10 cellular contexts compared by ENCODE assay signal in genomic region chr21:38171723-38172344, GRCh38.
DNase-seq lines count a peak whose midpoint lies in the region; ATAC-seq, FAIRE-seq and TF ChIP-seq lines count a peak whose summit lies in the region.
"Had no signal": no experiment of that assay in that cellular context is flagged by ENCODE, and none has a peak within 500 bp of the region (broad histone marks: within the 10 kb centered on the region; RNA-seq: fewer than 3 reads in every experiment).

No MANE protein-coding gene starts in this region.

- no peaks in the 10 kb centered on the region for H3K9me3 ChIP-seq in Caco-2
- no peaks in the 10 kb centered on the region for H3K9me3 ChIP-seq in endothelial cell of umbilical vein (replicated peaks; ENCODE audit: control insufficient read depth, insufficient read depth, low read length)

- intact Hi-C loops in Caco-2 (cut with micrococcal nuclease; ENCODE audit: unreplicated experiment) = loop anchor here (5.0 kb wide), 1 partner anchor 185 kb away; no protein-coding TSS in a partner anchor
- intact Hi-C loops in endothelial cell of umbilical vein (cut with micrococcal nuclease) = loop anchor here (1.0 to 5.0 kb wide), 4 partner anchors 25 to 325 kb away; partner anchors contain the start of gene ERG

- BruUV-seq in Caco-2 (replicated peaks; lab: Mats Ljungman, UMichigan) (no TSS peak), endothelial cell of umbilical vein (replicated peaks; lab: Mats Ljungman, UMichigan) (TSS peak; percentile 91)

- H3K4me3 ChIP-seq in Caco-2 (ENCODE audit: low read depth, low read length) (no peak overlapping the region), NB4 (ENCODE audit: low read depth, low read length) (no peak overlapping the region), endothelial cell of umbilical vein (replicated peaks in 1 of 3; ENCODE audit: insufficient read depth in 1 of 3, low read depth in 1 of 3, low read length in 3 of 3) (peak overlapping the region in 1 of 3 experiments; percentile 34)

- dilution Hi-C loops in endothelial cell of umbilical vein (cut with MboI; ENCODE audit: extremely low pct_ligation_motif_present, low sequenced_read_pairs) = no loop called here

- H3K27ac Mint-ChIP-seq in Caco-2 (ENCODE audit: unreplicated experiment) = peak overlapping the region; percentile 35
- H3K27ac Mint-ChIP-seq in activated CD4-positive, alpha-beta memory T cell treated with anti-CD3 and anti-CD28 coated beads, Interleukin-2, amount 10 ng/mL, durations not matched to agents 7 days and 5 days = no peak overlapping the region
- H3K27ac Mint-ChIP-seq: CD4-positive, alpha-beta T cell had no signal

- peaks cover 9% of the 10 kb centered on the region for H3K9me3 Mint-ChIP-seq in Caco-2 (ENCODE audit: unreplicated experiment)
- H3K9me3 Mint-ChIP-seq in activated CD4-positive, alpha-beta memory T cell treated with anti-CD3 and anti-CD28 coated beads, Interleukin-2, amount 10 ng/mL, durations not matched to agents 7 days and 5 days = no peaks in the 10 kb centered on the region
- H3K9me3 Mint-ChIP-seq: CD4-positive, alpha-beta T cell had no signal

- no peaks in the 10 kb centered on the region for H3K36me3 Mint-ChIP-seq in Caco-2 (ENCODE audit: insufficient read depth, unreplicated experiment)
- no peaks in the 10 kb centered on the region for H3K36me3 Mint-ChIP-seq in activated CD4-positive, alpha-beta memory T cell treated with anti-CD3 and anti-CD28 coated beads, Interleukin-2, amount 10 ng/mL, durations not matched to agents 7 days and 5 days (ENCODE audit: low read depth)

- no peaks in the 10 kb centered on the region for H3K9me1 ChIP-seq in endothelial cell of umbilical vein (replicated peaks; ENCODE audit: control insufficient read depth, extremely low read depth, insufficient read depth, low read length)

- peaks cover 6% of the 10 kb centered on the region for H3K4me1 Mint-ChIP-seq in Caco-2 (ENCODE audit: low read depth, unreplicated experiment)
- no peaks in the 10 kb centered on the region for H3K4me1 Mint-ChIP-seq in activated CD4-positive, alpha-beta memory T cell treated with anti-CD3 and anti-CD28 coated beads, Interleukin-2, amount 10 ng/mL, durations not matched to agents 7 days and 5 days

- peak overlapping the region; percentile 84 for H3K27ac ChIP-seq in endothelial cell of umbilical vein (ENCODE audit: insufficient read depth, low read depth, low read length)

- no peaks in the 10 kb centered on the region for H4K20me1 ChIP-seq in endothelial cell of umbilical vein (replicated peaks; ENCODE audit: control insufficient read depth, extremely low read depth, insufficient read depth, low read length)

- H3K36me3 ChIP-seq in Caco-2 (ENCODE audit: control insufficient read depth, insufficient read depth, low read length) (no peaks in the 10 kb centered on the region), endothelial cell of umbilical vein (ENCODE audit: control insufficient read depth in 2 of 2, extremely low read depth in 1 of 2, insufficient read depth in 2 of 2, low read length in 2 of 2) (no peaks in the 10 kb centered on the region)

- peaks cover 2% of the 10 kb centered on the region for H3K27me3 Mint-ChIP-seq in Caco-2 (ENCODE audit: insufficient read depth, unreplicated experiment)
- H3K27me3 Mint-ChIP-seq in activated CD4-positive, alpha-beta memory T cell treated with anti-CD3 and anti-CD28 coated beads, Interleukin-2, amount 10 ng/mL, durations not matched to agents 7 days and 5 days = no peaks in the 10 kb centered on the region
- H3K27me3 Mint-ChIP-seq: CD4-positive, alpha-beta T cell had no signal

- no peaks in the 10 kb centered on the region for H3K79me2 ChIP-seq in endothelial cell of umbilical vein (ENCODE audit: control insufficient read depth, insufficient read depth, low read length)

- H3K27me3 ChIP-seq in Caco-2 (replicated peaks; ENCODE audit: control insufficient read depth, insufficient read depth, low read length) (no peaks in the 10 kb centered on the region), endothelial cell of umbilical vein (ENCODE audit: control insufficient read depth in 2 of 2, insufficient read depth in 2 of 2, low read length in 2 of 2) (no peaks in the 10 kb centered on the region)

- CTCF ChIA-PET in Caco-2 (lab: Charles Lee) = no interaction called here
- CTCF ChIA-PET in endothelial cell of umbilical vein (lab: Charles Lee) = interaction anchor here (0.9 to 20.7 kb wide), 14 partner anchors 9 to 966 kb away, joined by 3 to 740 read pairs (median 7); no protein-coding TSS in a partner anchor
- CTCF ChIA-PET in activated CD4-positive, alpha-beta memory T cell treated with anti-CD3 and anti-CD28 coated beads, Interleukin-2, amount 10 ng/mL, durations not matched to agents 7 days and 5 days (lab: Charles Lee) = no interaction called here

- TF ChIP-seq POLR2A in NB4 (IDR thresholded peaks at IDR 0.05; ENCODE audit: extremely low read depth, insufficient read length) (no peak), endothelial cell of umbilical vein (IDR thresholded peaks at IDR 0.05; ENCODE audit: low read depth, low read length) (no peak), GM18505 (IDR thresholded peaks at IDR 0.05; ENCODE audit: borderline replicate concordance, extremely low read depth, insufficient read depth, insufficient read length) (no peak)

- POLR2A ChIA-PET in Caco-2 (lab: Charles Lee) (interaction anchor here (0.5 to 0.7 kb wide), 2 partner anchors 47 to 197 kb away, joined by 4 to 5 read pairs; no protein-coding TSS in a partner anchor), endothelial cell of umbilical vein (lab: Charles Lee) (no interaction called here)
- POLR2A ChIA-PET in activated CD4-positive, alpha-beta memory T cell treated with anti-CD3 and anti-CD28 coated beads, Interleukin-2, amount 10 ng/mL, durations not matched to agents 7 days and 5 days (lab: Charles Lee) = no interaction called here

- ATAC-seq in HG02981 (IDR thresholded peaks at IDR 0.05; ENCODE audit: unreplicated experiment) = no peak
- no peak for ATAC-seq in HG03045 (IDR thresholded peaks at IDR 0.05; ENCODE audit: unreplicated experiment)
- ATAC-seq in GM18505 (IDR thresholded peaks at IDR 0.05; ENCODE audit: unreplicated experiment) = no peak

- TF ChIP-seq CTCF in Caco-2 (IDR thresholded peaks at IDR 0.05; ENCODE audit: insufficient read depth in 1 of 2, low read depth in 1 of 2, low read length in 1 of 2, severe bottlenecking in 1 of 2, unreplicated experiment in 1 of 2) (no peak), NB4 (IDR thresholded peaks at IDR 0.05; ENCODE audit: low read depth, low read length) (no peak), endothelial cell of umbilical vein (IDR thresholded peaks at IDR 0.05; ENCODE audit: extremely low read depth in 1 of 2, insufficient read depth in 1 of 2, low read depth in 1 of 2, low read length in 2 of 2) (peak; percentile 38 to 50)

- DNase-seq in Caco-2 (peak; percentile 38 to 55), NB4 (ENCODE audit: low read depth) (peak; percentile 5), endothelial cell of umbilical vein (ENCODE audit: low read depth, low spot score) (peak; percentile 87), lung microvascular endothelial cell (ENCODE audit: low read depth in 2 of 2) (peak; percentile 56 to 76)
- DNase-seq in activated CD4-positive, alpha-beta memory T cell treated with anti-CD3 and anti-CD28 coated beads, Interleukin-2, amount 10 ng/mL, durations not matched to agents 7 days and 5 days = no peak
- DNase-seq: activated gamma-delta T cell; CD4-positive, alpha-beta T cell had no signal

- H3K9ac ChIP-seq in endothelial cell of umbilical vein (replicated peaks; ENCODE audit: extremely low read depth, insufficient read depth, low read length) = peak overlapping the region; percentile 56

- no peak overlapping the region for H3K4me3 Mint-ChIP-seq in Caco-2 (ENCODE audit: unreplicated experiment)
- no peak overlapping the region for H3K4me3 Mint-ChIP-seq in activated CD4-positive, alpha-beta memory T cell treated with anti-CD3 and anti-CD28 coated beads, Interleukin-2, amount 10 ng/mL, durations not matched to agents 7 days and 5 days
- H3K4me3 Mint-ChIP-seq: CD4-positive, alpha-beta T cell had no signal

- FAIRE-seq in endothelial cell of umbilical vein (lab: Jason Lieb, UNC) = peak; percentile 93

- H3K4me1 ChIP-seq in Caco-2 (peaks cover 22% of the 10 kb centered on the region), endothelial cell of umbilical vein (ENCODE audit: control insufficient read depth, extremely low read depth, insufficient read depth, low read length) (peaks cover 36% of the 10 kb centered on the region)

- peak overlapping the region; percentile 73 for H3K4me2 ChIP-seq in endothelial cell of umbilical vein (ENCODE audit: insufficient read depth, low read length)

- H2AFZ ChIP-seq in endothelial cell of umbilical vein (ENCODE audit: low read depth, low read length) = peak overlapping the region; percentile 13

TF ChIP-seq in endothelial cell of umbilical vein, 7 proteins besides CTCF, POLR2A, EP300 and RAD21:
- no peak for TF ChIP-seq MYC (IDR thresholded peaks at IDR 0.05; ENCODE audit: low read depth, low read length)
- peak; percentile 92 for TF ChIP-seq JUN (IDR thresholded peaks at IDR 0.05; ENCODE audit: borderline replicate concordance, insufficient read depth, insufficient read length, low read depth)
- no peak for TF ChIP-seq GATA2 (IDR thresholded peaks at IDR 0.05; ENCODE audit: insufficient read depth, insufficient read length, low read depth, low read length)
- TF ChIP-seq MAX (IDR thresholded peaks at IDR 0.05; ENCODE audit: insufficient read depth, insufficient read length) = no peak
- peak; percentile 56 for TF ChIP-seq FOS (IDR thresholded peaks at IDR 0.05; ENCODE audit: borderline replicate concordance, insufficient read depth, low read length)
- TF ChIP-seq EZH2 (IDR thresholded peaks at IDR 0.05; ENCODE audit: borderline replicate concordance, low read depth, low read length, severe bottlenecking) = no peak
- peak; percentile 65 for TF ChIP-seq POLR2AphosphoS5 (IDR thresholded peaks at IDR 0.05; ENCODE audit: insufficient read depth, low read depth, low read length)
TF ChIP-seq in endothelial cell of umbilical vein: peak in this region for 3.

Comparison
In these comparisons a context has a peak if more than half of its experiments do, and no peak if none do; other contexts are left out.
1. CTCF ChIP-seq: peak in endothelial cell of umbilical vein (2 of 2); none in Caco-2 (0 of 2) and NB4 (single experiment).